Comparison of ENCODE assay signal across 8 cellular contexts in genomic region chr2:138090330-138090729, GRCh38.
DNase-seq lines count a peak whose midpoint lies in the region; ATAC-seq and TF ChIP-seq lines count a peak whose summit lies in the region.

No MANE protein-coding gene starts in this region.

- H3K4me3 ChIP-seq in HL-60 (replicated peaks; ENCODE audit: insufficient read depth, low read length): no peak overlapping the region
- no peak overlapping the region for H3K4me3 ChIP-seq in Peyer's patch
- H3K4me3 ChIP-seq in foreskin fibroblast (ENCODE audit: low read depth in 1 of 2, low read length in 2 of 2): no peak overlapping the region
- no peak overlapping the region for H3K4me3 ChIP-seq in spleen
- no peak overlapping the region for H3K4me3 ChIP-seq in lower leg skin (ENCODE audit: low read depth, poor library complexity, severe bottlenecking)

- DNase-seq in Calu3 (peak; percentile 50), HL-60 (ENCODE audit: low read depth in 1 of 2, low spot score in 1 of 2) (peak in 1 of 2 experiments; percentile 17), Peyer's patch (no peak), foreskin fibroblast (peak; percentile 25 to 70), spleen (no peak), lower leg skin (ENCODE audit: low spot score in 2 of 2) (no peak), caudate nucleus (lab: John Stamatoyannopoulos, UW) (no peak)

- H3K4me1 ChIP-seq in Peyer's patch: peaks cover 0 to 6% (median 0%) of the 10 kb centered on the region in 4 donors
- no peaks in the 10 kb centered on the region for H3K4me1 ChIP-seq in spleen

- H3K27me3 ChIP-seq in HL-60 (ENCODE audit: insufficient read depth, poor library complexity, severe bottlenecking): no peaks in the 10 kb centered on the region
- no peaks in the 10 kb centered on the region for H3K27me3 ChIP-seq in Peyer's patch
- H3K27me3 ChIP-seq in spleen (replicated peaks in 1 of 7): no peaks in the 10 kb centered on the region

- BruUV-seq in Calu3 (replicated peaks; lab: Mats Ljungman, UMichigan): no TSS peak

- intact Hi-C loops in Calu3 (cut with micrococcal nuclease; ENCODE audit: unreplicated experiment): loop anchor here (1.0 to 10.0 kb wide), 6 partner anchors 143 to 734 kb away; no protein-coding TSS in a partner anchor
- intact Hi-C loops in spleen (cut with DNase I; ENCODE audit: low total_unique reads): no loop called here
- intact Hi-C loops in lower leg skin (cut with DNase I; ENCODE audit: low total_unique reads): loop anchor here (10.0 kb wide), 1 partner anchor 694 kb away; the partner anchor contains the start of gene NXPH2

- H3K4me3 Mint-ChIP-seq in Calu3 (ENCODE audit: low read depth, unreplicated experiment): no peak overlapping the region

- no peak for TF ChIP-seq POLR2A in Peyer's patch (IDR thresholded peaks at IDR 0.05)
- TF ChIP-seq POLR2A in spleen (IDR thresholded peaks at IDR 0.05): no peak
- TF ChIP-seq POLR2A in lower leg skin (IDR thresholded peaks at IDR 0.05): no peak

- H3K27ac ChIP-seq in HL-60 (replicated peaks) (no peak overlapping the region), Peyer's patch (no peak overlapping the region), spleen (no peak overlapping the region), caudate nucleus (ENCODE audit: low read depth, low read length) (no peak overlapping the region)

- H3K9me3 Mint-ChIP-seq in Calu3 (ENCODE audit: low read depth, unreplicated experiment): no peaks in the 10 kb centered on the region

- H3K27ac Mint-ChIP-seq in Calu3 (ENCODE audit: unreplicated experiment): no peak overlapping the region

- peak; percentile 36 for TF ChIP-seq CTCF in Calu3 (IDR thresholded peaks at IDR 0.05; ENCODE audit: unreplicated experiment)
- TF ChIP-seq CTCF in HL-60 (IDR thresholded peaks at IDR 0.05; ENCODE audit: insufficient read depth, low read length): peak; percentile 71
- peak in 4 of 6 experiments; percentile 37 to 83 (median 80) for TF ChIP-seq CTCF in Peyer's patch (IDR thresholded peaks at IDR 0.05)
- TF ChIP-seq CTCF in foreskin fibroblast (IDR thresholded peaks at IDR 0.05; ENCODE audit: low read depth, low read length): peak; percentile 74
- peak in 7 of 11 experiments; percentile 17 to 54 (median 33) for TF ChIP-seq CTCF in spleen (IDR thresholded peaks at IDR 0.05 in 8 of 11, conservative IDR thresholded peaks at IDR 0.05 in 3 of 11)
- TF ChIP-seq CTCF in lower leg skin (IDR thresholded peaks at IDR 0.05): no peak

- no peaks in the 10 kb centered on the region for H3K36me3 ChIP-seq in Peyer's patch
- H3K36me3 ChIP-seq in spleen: no peaks in the 10 kb centered on the region

- H3K9me3 ChIP-seq in Peyer's patch: no peaks in the 10 kb centered on the region
- no peaks in the 10 kb centered on the region for H3K9me3 ChIP-seq in spleen

- CTCF ChIA-PET in Calu3 (lab: Charles Lee): interaction anchor here (0.6 to 2.5 kb wide), 8 partner anchors 18 to 697 kb away, joined by 3 to 31 read pairs (median 4); partner anchors contain the start of gene HNMT

- peaks cover 6% of the 10 kb centered on the region for H3K4me1 Mint-ChIP-seq in Calu3 (ENCODE audit: low read depth, unreplicated experiment)

- H3K36me3 Mint-ChIP-seq in Calu3 (ENCODE audit: insufficient read depth, unreplicated experiment): no peaks in the 10 kb centered on the region

- no peaks in the 10 kb centered on the region for H3K27me3 Mint-ChIP-seq in Calu3 (ENCODE audit: unreplicated experiment)

- 64 to 94% (median 83%) methylated on average over 1 of the region's 1 CpG for WGBS in spleen, 5 donors
- 53 to 70% methylated on average over 1 of the region's 1 CpG for WGBS in lower leg skin, 2 donors

- ATAC-seq in GM19463 (IDR thresholded peaks at IDR 0.05; ENCODE audit: unreplicated experiment): peak; percentile 93

Comparison
In these comparisons a context has a peak if more than half of its experiments do, and no peak if none do; other contexts are left out.
1. DNase-seq: peak in Calu3 (single experiment) and foreskin fibroblast (2 of 2); none in Peyer's patch (0 of 3), spleen (single experiment), lower leg skin (0 of 2) and caudate nucleus (0 of 61).
2. CTCF ChIP-seq: peak in Calu3 (single experiment), HL-60 (single experiment), Peyer's patch (4 of 6), foreskin fibroblast (single experiment) and spleen (7 of 11); none in lower leg skin (0 of 3).